Comparison of ENCODE assay signal across 22 cellular contexts in genomic region chr18:4444306-4444705, GRCh38. TPM values are rescaled to one million over a fixed set of nuclear protein-coding genes. Genes with fewer than 3 reads are reported as not detected.
"Had no signal": no experiment of that assay in that cellular context is flagged by ENCODE, and none has a peak within 500 bp of the region (broad histone marks: within the 10 kb centered on the region; RNA-seq: fewer than 3 reads in every experiment).

No MANE protein-coding gene starts in this region.

- H3K9me3 Mint-ChIP-seq: activated CD4-positive, alpha-beta T cell treated with anti-CD3 and anti-CD28 coated beads, Interleukin-2, amount 10 ng/mL, durations not matched to agents 7 days and 5 days; T-helper 1 cell treated with Interleukin-12 subunit alpha and Interleukin-12 subunit beta and Interleukin-4 antibody, amounts not matched to agents 30 μg/mL and 1 μg/mL, for 36 hours had no signal

- H2AFZ ChIP-seq: neural progenitor cell had no signal

- H3K27me3 Mint-ChIP-seq: activated CD4-positive, alpha-beta T cell treated with anti-CD3 and anti-CD28 coated beads, Interleukin-2, amount 10 ng/mL, durations not matched to agents 7 days and 5 days; naive thymus-derived CD8-positive, alpha-beta T cell; stimulated activated naive CD8-positive, alpha-beta T cell treated with anti-CD3 and anti-CD28 coated beads, Interleukin-15, Interleukin-2, amounts not matched to agents 100 ng/mL and 50 ng/mL, for 24 hours had no signal

- H3K4me3 ChIP-seq: lung, neural progenitor cell, thyroid gland had no signal

- H3K36me3 Mint-ChIP-seq: activated naive CD4-positive, alpha-beta T cell treated with anti-CD3 and anti-CD28 coated beads, Interleukin-2, amount 50 U/mL, for 72 hours; naive thymus-derived CD8-positive, alpha-beta T cell had no signal

- H3K27ac ChIP-seq: brain microvascular endothelial cell, neural progenitor cell, thyroid gland had no signal

- H3K4me2 ChIP-seq: neural progenitor cell had no signal

- H3K27me3 ChIP-seq: brain microvascular endothelial cell, neural progenitor cell, thyroid gland had no signal

- H3K9me3 ChIP-seq: thyroid gland had no signal

- H3K36me3 ChIP-seq: brain microvascular endothelial cell, neural progenitor cell, thyroid gland had no signal

- H3K27ac Mint-ChIP-seq: activated CD4-positive, alpha-beta T cell treated with anti-CD3 and anti-CD28 coated beads, Interleukin-2, amount 10 ng/mL, durations not matched to agents 7 days and 5 days; activated CD8-positive, alpha-beta T cell treated with anti-CD3 and anti-CD28 coated beads, Interleukin-2, amount 10 ng/mL, durations not matched to agents 7 days and 5 days; activated naive CD4-positive, alpha-beta T cell treated with anti-CD3 and anti-CD28 coated beads, Interleukin-2, amount 50 U/mL, for 72 hours; naive thymus-derived CD8-positive, alpha-beta T cell; neural progenitor cell; stimulated activated naive CD8-positive, alpha-beta T cell treated with anti-CD3 and anti-CD28 coated beads, Interleukin-15, Interleukin-2, amounts not matched to agents 100 ng/mL and 50 ng/mL, for 24 hours; T-helper 1 cell treated with Interleukin-12 subunit alpha and Interleukin-12 subunit beta and Interleukin-4 antibody, amounts not matched to agents 30 μg/mL and 1 μg/mL, for 36 hours had no signal

- ATAC-seq: activated CD8-positive, alpha-beta T cell treated with anti-CD3 and anti-CD28 coated beads, Interleukin-2, amount 10 ng/mL, durations not matched to agents 7 days and 5 days; activated naive CD4-positive, alpha-beta T cell treated with anti-CD3 and anti-CD28 coated beads, Interleukin-2, amount 50 U/mL, for 72 hours; left lobe of liver; naive thymus-derived CD8-positive, alpha-beta T cell had no signal

- H3K4me1 ChIP-seq: thyroid gland had no signal

- DNase-seq: activated CD4-positive, alpha-beta T cell treated with anti-CD3 and anti-CD28 coated beads, Interleukin-2, amount 10 ng/mL, durations not matched to agents 7 days and 5 days; activated CD8-positive, alpha-beta T cell treated with anti-CD3 and anti-CD28 coated beads, Interleukin-2, amount 10 ng/mL, durations not matched to agents 7 days and 5 days; aorta; brain microvascular endothelial cell; caudate nucleus; dermis blood vessel endothelial cell; effector CD8-positive, alpha-beta T cell; erythroblast; foreskin fibroblast; kidney; naive thymus-derived CD8-positive, alpha-beta T cell; retina; stimulated activated CD4-positive, alpha-beta T cell treated with anti-CD3 and anti-CD28 coated beads, Interleukin-12 subunit alpha, Interleukin-12 subunit beta, amount 100 ng/mL, for 4 hours; substantia nigra; T1000; thyroid gland had no signal

- H3K9ac ChIP-seq: neural progenitor cell had no signal

- H3K4me1 Mint-ChIP-seq: activated CD4-positive, alpha-beta T cell treated with anti-CD3 and anti-CD28 coated beads, Interleukin-2, amount 10 ng/mL, durations not matched to agents 7 days and 5 days; naive thymus-derived CD8-positive, alpha-beta T cell; neural progenitor cell had no signal

- H3K4me3 Mint-ChIP-seq: activated CD4-positive, alpha-beta T cell treated with anti-CD3 and anti-CD28 coated beads, Interleukin-2, amount 10 ng/mL, durations not matched to agents 7 days and 5 days; activated CD8-positive, alpha-beta T cell treated with anti-CD3 and anti-CD28 coated beads, Interleukin-2, amount 10 ng/mL, durations not matched to agents 7 days and 5 days; naive thymus-derived CD8-positive, alpha-beta T cell; neural progenitor cell; stimulated activated naive CD8-positive, alpha-beta T cell treated with anti-CD3 and anti-CD28 coated beads, Interleukin-15, Interleukin-2, amounts not matched to agents 100 ng/mL and 50 ng/mL, for 24 hours; T-helper 1 cell treated with Interleukin-12 subunit alpha and Interleukin-12 subunit beta and Interleukin-4 antibody, amounts not matched to agents 30 μg/mL and 1 μg/mL, for 36 hours had no signal

RNA-seq across cellular contexts. Expression of gene DLGAP1, which starts 10.8 kb away (rescaled TPM):
- total RNA-seq: activated CD8-positive, alpha-beta T cell treated with anti-CD3 and anti-CD28 coated beads, Interleukin-2, amount 10 ng/mL, durations not matched to agents 7 days and 5 days; activated naive CD4-positive, alpha-beta T cell treated with anti-CD3 and anti-CD28 coated beads, Interleukin-2, amount 50 U/mL, for 72 hours; naive thymus-derived CD8-positive, alpha-beta T cell had no signal
- polyA plus RNA-seq: naive thymus-derived CD8-positive, alpha-beta T cell had no signal
